22 cellular contexts compared by ENCODE assay signal in the genomic region with DNA sequence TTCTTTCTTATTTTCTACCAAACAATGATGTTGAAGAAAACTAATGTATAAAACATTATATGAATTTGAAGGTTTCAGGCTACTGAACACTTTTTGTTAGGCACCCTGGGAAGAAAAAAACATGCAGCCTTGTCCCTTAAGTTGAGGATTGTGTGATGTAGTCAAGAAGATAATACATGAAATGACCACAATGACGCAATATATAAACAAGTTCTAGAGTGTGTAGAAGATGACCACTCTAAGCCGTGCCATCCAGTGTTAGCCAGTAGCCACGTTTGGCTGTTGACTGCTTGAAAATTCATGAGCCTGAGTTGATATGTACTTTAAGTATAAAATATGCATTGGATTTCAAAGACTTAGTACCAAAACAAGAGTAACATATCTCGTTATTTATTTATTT.
"Had no signal": no experiment of that assay in that cellular context is flagged by ENCODE, and none has a peak within 500 bp of the region (broad histone marks: within the 10 kb centered on the region; RNA-seq: fewer than 3 reads in every experiment).

No MANE protein-coding gene starts in this region.

- H3K4me3 Mint-ChIP-seq: activated CD4-positive, alpha-beta memory T cell treated with anti-CD3 and anti-CD28 coated beads for 36 hours; activated T-helper 1 cell treated with anti-CD3 and anti-CD28 coated beads, Interleukin-12 subunit alpha, Interleukin-12 subunit beta, Interleukin-2, Interleukin-4 antibody, amounts not matched to agents 30 ng/mL and 10 ng/mL and 1 ng/mL, durations not matched to agents 14 hours and 24 hours and 36 hours; effector memory CD8-positive, alpha-beta T cell; stimulated activated naive CD8-positive, alpha-beta T cell treated with anti-CD3 and anti-CD28 coated beads, Interleukin-15, Interleukin-2, amounts not matched to agents 100 ng/mL and 50 ng/mL, for 24 hours; T-helper 2 cell treated with Interferon-gamma antibody and Interleukin-4, amounts not matched to agents 5 μg/mL and 100 μg/mL, for 36 hours; WTC11 had no signal

- ATAC-seq: activated naive CD4-positive, alpha-beta T cell treated with anti-CD3 and anti-CD28 coated beads, Interleukin-2, amount 50 U/mL, for 72 hours; effector memory CD8-positive, alpha-beta T cell; foreskin keratinocyte; left lung; WTC11 had no signal

- H3K4me3 ChIP-seq: adrenal gland, left lung, suprapubic skin, transverse colon, vagina had no signal

- H3K27me3 Mint-ChIP-seq: activated CD4-positive, alpha-beta memory T cell treated with anti-CD3 and anti-CD28 coated beads for 36 hours; effector memory CD8-positive, alpha-beta T cell; stimulated activated naive CD8-positive, alpha-beta T cell treated with anti-CD3 and anti-CD28 coated beads, Interleukin-15, Interleukin-2, amounts not matched to agents 100 ng/mL and 50 ng/mL, for 24 hours had no signal

- H3K9me3 ChIP-seq: adrenal gland, left lung, suprapubic skin, transverse colon, vagina had no signal

- H3K36me3 Mint-ChIP-seq: activated CD4-positive, alpha-beta memory T cell treated with anti-CD3 and anti-CD28 coated beads for 36 hours; activated naive CD4-positive, alpha-beta T cell treated with anti-CD3 and anti-CD28 coated beads, Interleukin-2, amount 50 U/mL, for 72 hours; WTC11 had no signal

- H3K27me3 ChIP-seq: adrenal gland, foreskin keratinocyte, left lung, suprapubic skin, transverse colon, vagina had no signal

- H3K27ac Mint-ChIP-seq: activated CD4-positive, alpha-beta memory T cell treated with anti-CD3 and anti-CD28 coated beads for 36 hours; activated naive CD4-positive, alpha-beta T cell treated with anti-CD3 and anti-CD28 coated beads, Interleukin-2, amount 50 U/mL, for 72 hours; activated T-helper 1 cell treated with anti-CD3 and anti-CD28 coated beads, Interleukin-12 subunit alpha, Interleukin-12 subunit beta, Interleukin-2, Interleukin-4 antibody, amounts not matched to agents 30 ng/mL and 10 ng/mL and 1 ng/mL, durations not matched to agents 14 hours and 24 hours and 36 hours; effector memory CD8-positive, alpha-beta T cell; stimulated activated naive CD8-positive, alpha-beta T cell treated with anti-CD3 and anti-CD28 coated beads, Interleukin-15, Interleukin-2, amounts not matched to agents 100 ng/mL and 50 ng/mL, for 24 hours; T-helper 2 cell treated with Interferon-gamma antibody and Interleukin-4, amounts not matched to agents 5 μg/mL and 100 μg/mL, for 36 hours; WTC11 had no signal

- H3K36me3 ChIP-seq: adrenal gland, left lung, suprapubic skin, transverse colon, vagina had no signal

- H3K9me3 Mint-ChIP-seq: activated CD4-positive, alpha-beta memory T cell treated with anti-CD3 and anti-CD28 coated beads for 36 hours; activated naive CD4-positive, alpha-beta T cell treated with anti-CD3 and anti-CD28 coated beads, Interleukin-2, amount 50 U/mL, for 72 hours; activated T-helper 1 cell treated with anti-CD3 and anti-CD28 coated beads, Interleukin-12 subunit alpha, Interleukin-12 subunit beta, Interleukin-2, Interleukin-4 antibody, amounts not matched to agents 30 ng/mL and 10 ng/mL and 1 ng/mL, durations not matched to agents 14 hours and 24 hours and 36 hours; effector memory CD8-positive, alpha-beta T cell; stimulated activated naive CD8-positive, alpha-beta T cell treated with anti-CD3 and anti-CD28 coated beads, Interleukin-15, Interleukin-2, amounts not matched to agents 100 ng/mL and 50 ng/mL, for 24 hours; T-helper 2 cell treated with Interferon-gamma antibody and Interleukin-4, amounts not matched to agents 5 μg/mL and 100 μg/mL, for 36 hours; WTC11 had no signal

- DNase-seq: activated CD4-positive, alpha-beta memory T cell treated with anti-CD3 and anti-CD28 coated beads for 36 hours; activated CD4-positive, alpha-beta T cell treated with anti-CD3 and anti-CD28 coated beads for 4 hours; activated gamma-delta T cell treated with Interleukin-2 at 50 U/mL for 16 hours; activated T-cell treated with anti-CD3 and anti-CD28 coated beads for 4 hours; adrenal gland; effector memory CD8-positive, alpha-beta T cell; foreskin keratinocyte; glutamatergic neuron; hypothalamus; left lung; occipital lobe; retina; stimulated activated CD4-positive, alpha-beta T cell treated with anti-CD3 and anti-CD28 coated beads, Interleukin-12 subunit alpha, Interleukin-12 subunit beta, amount 100 ng/mL, for 4 hours; stimulated activated CD4-positive, alpha-beta T cell treated with anti-CD3 and anti-CD28 coated beads, Interleukin-1b, Interleukin-23, amount 100 ng/mL, for 48 hours; transverse colon had no signal

- H3K27ac ChIP-seq: adrenal gland, foreskin keratinocyte, left lung, suprapubic skin, transverse colon, vagina had no signal
